In the genomic region with DNA sequence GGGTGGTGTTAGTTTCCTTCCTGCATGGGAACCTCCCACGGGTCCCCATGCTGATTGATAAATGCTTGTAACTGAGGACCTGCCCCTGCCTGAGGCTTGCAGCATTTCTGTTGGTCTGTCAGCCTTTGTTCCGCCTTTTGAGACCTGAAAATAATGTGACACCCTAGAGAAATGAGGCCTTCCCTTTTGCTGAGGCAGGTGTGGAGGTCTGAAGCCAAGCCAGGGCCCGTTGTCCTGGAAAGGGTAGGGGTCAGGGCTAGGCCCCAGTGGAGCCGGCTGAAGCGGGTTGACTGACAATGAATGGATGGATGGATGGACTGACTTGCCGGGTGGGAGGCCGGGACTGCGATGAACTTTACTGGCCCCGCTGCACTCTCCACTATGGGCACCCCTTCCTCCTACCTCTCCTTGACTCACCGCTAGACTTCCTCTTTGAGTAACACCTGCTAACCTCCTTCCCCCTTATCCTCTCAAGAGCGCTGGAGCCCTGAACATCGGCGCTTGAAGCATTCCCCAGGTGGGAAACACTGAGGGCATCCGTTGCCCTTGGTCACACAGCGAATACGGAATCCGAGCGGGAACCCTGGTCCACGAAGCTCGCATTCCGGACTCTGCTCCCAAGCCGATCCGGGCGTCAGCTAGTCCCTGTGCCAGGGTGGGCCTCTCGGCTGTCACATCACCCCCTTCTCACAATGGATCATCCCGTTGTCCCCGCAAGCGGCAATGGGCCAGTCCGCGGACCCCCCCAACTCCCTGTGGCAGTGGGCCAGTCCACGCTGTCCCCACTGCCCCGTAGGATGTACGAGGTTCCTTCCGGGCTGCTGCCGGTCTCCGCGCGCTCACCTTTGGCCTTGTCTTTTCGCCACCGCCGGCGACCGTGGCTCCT, we compare ENCODE assay signal across 8 cellular contexts. TPM values are rescaled to one million over a fixed set of nuclear protein-coding genes. Genes with fewer than 3 reads are reported as not detected.
DNase-seq lines count a peak whose midpoint lies in the region; ATAC-seq and TF ChIP-seq lines count a peak whose summit lies in the region.

No MANE protein-coding gene starts in this region.

- WGBS in mesenchymal stem cell = 13% methylated on average over 40 of the region's 43 CpGs

- H2BK12ac ChIP-seq in mesenchymal stem cell (ENCODE audit: low read length in 2 of 2) = peak overlapping the region in 1 of 2 experiments; percentile 81

- peak overlapping the region; percentile 82 for H3K27ac Mint-ChIP-seq in Calu3 (ENCODE audit: unreplicated experiment)
- peak overlapping the region; percentile 92 for H3K27ac Mint-ChIP-seq in activated CD4-positive, alpha-beta T cell treated with anti-CD3 and anti-CD28 coated beads for 36 hours

- peak; percentile 44 for ATAC-seq in GM21528 (IDR thresholded peaks at IDR 0.05; ENCODE audit: low FRiP score, unreplicated experiment)
- peak; percentile 58 for ATAC-seq in activated CD4-positive, alpha-beta T cell treated with anti-CD3 and anti-CD28 coated beads for 36 hours

- H3K4me3 ChIP-seq in duodenal mucosa (ENCODE audit: low read depth in 1 of 2, low read length in 2 of 2) (peak overlapping the region; percentile 76 to 95), mesenchymal stem cell (ENCODE audit: insufficient read depth in 1 of 2, low read depth in 1 of 2, low read length in 2 of 2) (peak overlapping the region; percentile 68 to 82)

- DNase-seq in Calu3 (peak; percentile 54), KBM-7 (peak; percentile 20), mesenchymal stem cell (no peak), NCI-H2029 treated with DMSO at 0.1 percent for 48 hours (lab: John Stamatoyannopoulos, UW) (no peak)
- DNase-seq in activated CD4-positive, alpha-beta T cell treated with anti-CD3 and anti-CD28 coated beads for 36 hours = peak; percentile 66
- DNase-seq in stimulated activated CD8-positive, alpha-beta memory T cell treated with anti-CD3 and anti-CD28 coated beads, Interleukin-4, amount 100 ng/mL, for 48 hours = peak; percentile 70

- no peaks in the 10 kb centered on the region for H3K27me3 Mint-ChIP-seq in Calu3 (ENCODE audit: unreplicated experiment)
- no peaks in the 10 kb centered on the region for H3K27me3 Mint-ChIP-seq in activated CD4-positive, alpha-beta T cell treated with anti-CD3 and anti-CD28 coated beads for 36 hours

- TSS peak; percentile 47 for BruUV-seq in Calu3 (replicated peaks; lab: Mats Ljungman, UMichigan)

- in situ Hi-C loops in KBM-7 (cut with MboI; ENCODE audit: low pct_unique_long_range_greater_than_20kb, low sequenced_read_pairs) = loop anchor here (25.0 kb wide), 1 partner anchor 311 kb away; no protein-coding TSS in a partner anchor

- no peaks in the 10 kb centered on the region for H3K9me3 Mint-ChIP-seq in Calu3 (ENCODE audit: low read depth, unreplicated experiment)
- no peaks in the 10 kb centered on the region for H3K9me3 Mint-ChIP-seq in activated CD4-positive, alpha-beta T cell treated with anti-CD3 and anti-CD28 coated beads for 36 hours (ENCODE audit: low read depth)

- POLR2A ChIA-PET in activated CD4-positive, alpha-beta T cell treated with anti-CD3 and anti-CD28 coated beads for 36 hours (lab: Charles Lee) = interaction anchor here (1.0 to 1.4 kb wide), 3 partner anchors 22 to 203 kb away, joined by 3 to 5 read pairs (median 4); partner anchors contain the start of gene ZNF526

- CTCF ChIA-PET in Calu3 (lab: Charles Lee) = interaction anchor here (0.6 to 2.3 kb wide), 7 partner anchors 11 to 26 kb away, joined by 3 to 6 read pairs (median 5); no protein-coding TSS in a partner anchor
- CTCF ChIA-PET in activated CD4-positive, alpha-beta T cell treated with anti-CD3 and anti-CD28 coated beads for 36 hours (lab: Charles Lee) = interaction anchor here (0.8 to 2.9 kb wide), 5 partner anchors 11 to 27 kb away, joined by 5 to 32 read pairs (median 15); no protein-coding TSS in a partner anchor

- H3K9ac ChIP-seq in duodenal mucosa (ENCODE audit: low read depth in 1 of 2, low read length in 2 of 2) (peak overlapping the region; percentile 37 to 84), mesenchymal stem cell (ENCODE audit: low read length) (peak overlapping the region; percentile 68)

- intact Hi-C loops in Calu3 (cut with micrococcal nuclease; ENCODE audit: unreplicated experiment) = no loop called here
- intact Hi-C loops in activated CD4-positive, alpha-beta T cell treated with anti-CD3 and anti-CD28 coated beads for 36 hours (cut with DNase I, micrococcal nuclease) = loop anchor here (1.0 to 10.0 kb wide), 11 partner anchors 17 to 1102 kb away; partner anchors contain the start of genes MEGF8 (in 2 of the 2), DEDD2 (in 1 of the 2), ETHE1 (in 1 of the 2) and GSK3A (in 1 of the 2)

- H4K8ac ChIP-seq in mesenchymal stem cell (ENCODE audit: low read length) = peak overlapping the region; percentile 31

- H3K27me3 ChIP-seq in duodenal mucosa (ENCODE audit: control insufficient read depth in 1 of 2, insufficient read depth in 2 of 2, low read length in 2 of 2) (no peaks in the 10 kb centered on the region), mesenchymal stem cell (ENCODE audit: control insufficient read depth in 1 of 2, insufficient read depth in 1 of 2, low read length in 2 of 2) (peaks cover 14 to 17% of the 10 kb centered on the region in 2 experiments)

- H2BK5ac ChIP-seq in mesenchymal stem cell (ENCODE audit: low read depth, low read length, poor library complexity, severe bottlenecking) = no peak overlapping the region

- H3K4me2 ChIP-seq in mesenchymal stem cell (ENCODE audit: low read length, poor library complexity, severe bottlenecking) = peak overlapping the region; percentile 96

- H3K9me3 ChIP-seq in duodenal mucosa (ENCODE audit: control insufficient read depth in 1 of 2, low read length in 2 of 2) = no peaks in the 10 kb centered on the region
- H3K9me3 ChIP-seq in mesenchymal stem cell (ENCODE audit: control insufficient read depth, low read length) = no peaks in the 10 kb centered on the region

- no peak overlapping the region for H3K27ac ChIP-seq in duodenal mucosa (ENCODE audit: low read depth, low read length)
- H3K27ac ChIP-seq in mesenchymal stem cell (ENCODE audit: low read length, poor library complexity, severe bottlenecking) = no peak overlapping the region

- no peak overlapping the region for H2BK120ac ChIP-seq in mesenchymal stem cell (ENCODE audit: low read depth, low read length)

- H4K91ac ChIP-seq in mesenchymal stem cell (ENCODE audit: low read length) = no peak overlapping the region

- H3K23ac ChIP-seq in mesenchymal stem cell (ENCODE audit: low read length in 2 of 2) = peak overlapping the region in 1 of 2 experiments; percentile 51

- H2BK15ac ChIP-seq in mesenchymal stem cell (ENCODE audit: low read depth, poor library complexity, severe bottlenecking) = peak overlapping the region; percentile 71

- H3K18ac ChIP-seq in mesenchymal stem cell (ENCODE audit: low read depth in 1 of 2, low read length in 2 of 2) = peak overlapping the region; percentile 46 to 85

- no peak overlapping the region for H2AK5ac ChIP-seq in mesenchymal stem cell (ENCODE audit: low read length, severe bottlenecking)

- H3K4me3 Mint-ChIP-seq in Calu3 (ENCODE audit: low read depth, unreplicated experiment) = peak overlapping the region; percentile 97
- H3K4me3 Mint-ChIP-seq in activated CD4-positive, alpha-beta T cell treated with anti-CD3 and anti-CD28 coated beads for 36 hours = peak overlapping the region; percentile 86

- peak overlapping the region in 1 of 2 experiments; percentile 49 for H3K14ac ChIP-seq in mesenchymal stem cell (ENCODE audit: low read length in 2 of 2)

- TF ChIP-seq CTCF in Calu3 (IDR thresholded peaks at IDR 0.05; ENCODE audit: unreplicated experiment) = no peak

- peak overlapping the region; percentile 42 to 52 for H3K4ac ChIP-seq in mesenchymal stem cell (ENCODE audit: low read depth in 1 of 2, low read length in 2 of 2)

- H3K4me1 Mint-ChIP-seq in Calu3 (ENCODE audit: low read depth, unreplicated experiment) = peaks cover 36% of the 10 kb centered on the region
- H3K4me1 Mint-ChIP-seq in activated CD4-positive, alpha-beta T cell treated with anti-CD3 and anti-CD28 coated beads for 36 hours = peaks cover 40% of the 10 kb centered on the region

- H3K36me3 Mint-ChIP-seq in Calu3 (ENCODE audit: insufficient read depth, unreplicated experiment) = peaks cover 26% of the 10 kb centered on the region
- H3K36me3 Mint-ChIP-seq in activated CD4-positive, alpha-beta T cell treated with anti-CD3 and anti-CD28 coated beads for 36 hours (ENCODE audit: low read depth) = peaks cover 2% of the 10 kb centered on the region

- no peaks in the 10 kb centered on the region for H3K36me3 ChIP-seq in duodenal mucosa (ENCODE audit: control insufficient read depth in 1 of 2, insufficient read depth in 2 of 2, low read length in 2 of 2)
- H3K36me3 ChIP-seq in mesenchymal stem cell (ENCODE audit: control insufficient read depth in 1 of 2, insufficient read depth in 2 of 2, low read depth in 1 of 2, low read length in 2 of 2) = no peaks in the 10 kb centered on the region

- H2AFZ ChIP-seq in mesenchymal stem cell (ENCODE audit: low read depth, low read length) = peak overlapping the region; percentile 98

- peaks cover 2% of the 10 kb centered on the region for H3K79me1 ChIP-seq in mesenchymal stem cell (replicated peaks; ENCODE audit: low read length, poor library complexity, severe bottlenecking)

- peaks cover 30 to 31% of the 10 kb centered on the region in 2 donors for H3K4me1 ChIP-seq in duodenal mucosa (ENCODE audit: control insufficient read depth in 1 of 2, insufficient read depth in 2 of 2, low read length in 2 of 2)
- H3K4me1 ChIP-seq in mesenchymal stem cell (ENCODE audit: control insufficient read depth, insufficient read depth, low read depth, low read length) = peaks cover 17% of the 10 kb centered on the region

RNA-seq across cellular contexts. Expression of gene LIPE, which starts 4.4 kb away (rescaled TPM):
- total RNA-seq in Calu3 (2022) = 17.1 and 22.0 TPM in 2 replicates
- total RNA-seq in activated CD4-positive, alpha-beta T cell treated with anti-CD3 and anti-CD28 coated beads for 36 hours = 10 to 100 TPM; 27.8 to 32.8 TPM
- polyA plus RNA-seq in mesenchymal stem cell (2013, experiment 1 of 2) = 1.6 TPM
- 2.0 TPM for polyA plus RNA-seq in mesenchymal stem cell (2013, experiment 2 of 2)

RNA-seq across cellular contexts. Expression of gene CXCL17, which starts 19.9 kb away (rescaled TPM):
- 3.8 and 4.0 TPM in 2 replicates for total RNA-seq in Calu3 (2022)
- not detected for total RNA-seq in activated CD4-positive, alpha-beta T cell treated with anti-CD3 and anti-CD28 coated beads for 36 hours
- polyA plus RNA-seq in mesenchymal stem cell (2013, experiment 1 of 2) = not detected
- not detected for polyA plus RNA-seq in mesenchymal stem cell (2013, experiment 2 of 2)

RNA-seq across cellular contexts. Expression of gene CNFN, which starts 32.7 kb away (rescaled TPM):
- 1.6 TPM in 2 replicates for total RNA-seq in Calu3 (2022)
- not detected for total RNA-seq in activated CD4-positive, alpha-beta T cell treated with anti-CD3 and anti-CD28 coated beads for 36 hours
- polyA plus RNA-seq in mesenchymal stem cell (2013, experiment 1 of 2) = 2.6 TPM
- 3.9 TPM for polyA plus RNA-seq in mesenchymal stem cell (2013, experiment 2 of 2)

Comparison
In these comparisons a context has a peak if more than half of its experiments do, and no peak if none do; other contexts are left out.
1. DNase-seq: peak in Calu3 (single experiment), KBM-7 (single experiment), activated CD4-positive, alpha-beta T cell treated with anti-CD3 and anti-CD28 coated beads for 36 hours (single experiment) and stimulated activated CD8-positive, alpha-beta memory T cell treated with anti-CD3 and anti-CD28 coated beads, Interleukin-4, amount 100 ng/mL, for 48 hours (single experiment); none in mesenchymal stem cell (single experiment) and NCI-H2029 treated with DMSO at 0.1 percent for 48 hours (single experiment).